In the genomic region with DNA sequence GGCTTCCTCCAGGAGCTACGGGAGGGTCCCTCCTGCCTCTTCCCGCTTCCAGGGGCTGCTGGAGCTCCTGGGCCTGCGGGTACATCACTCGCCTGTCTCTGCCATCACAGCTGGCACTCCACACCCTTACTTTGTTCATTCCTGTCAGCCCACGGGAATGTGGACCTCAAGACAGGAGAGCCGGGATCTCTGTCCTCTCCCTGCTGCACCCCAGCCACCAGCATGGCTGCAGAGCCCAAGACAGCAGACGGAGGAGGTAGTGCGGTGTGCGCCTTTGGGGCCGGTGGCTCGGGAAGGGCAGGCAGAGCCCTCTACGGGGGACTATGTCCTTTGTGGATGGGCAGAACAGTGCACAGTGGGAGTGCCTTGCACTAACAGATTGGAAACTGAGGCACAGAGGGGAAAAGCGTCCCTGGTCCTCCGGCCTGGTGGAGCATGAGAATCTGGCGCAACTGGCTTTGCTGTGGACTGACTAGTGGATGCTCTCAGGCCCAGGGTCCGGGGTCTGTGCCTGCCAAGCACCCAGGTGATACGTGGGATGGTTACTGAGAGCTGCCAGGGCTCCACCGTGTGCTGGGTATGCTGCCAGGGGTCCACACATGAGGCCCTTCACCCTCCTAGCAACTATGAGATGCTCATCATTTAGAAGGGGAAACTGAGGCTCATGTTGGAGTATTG, we compare ENCODE assay signal across 17 cellular contexts. TPM values are rescaled to one million over a fixed set of nuclear protein-coding genes. Genes with fewer than 3 reads are reported as not detected.
DNase-seq lines count a peak whose midpoint lies in the region; TF ChIP-seq lines count a peak whose summit lies in the region.
"Had no signal": no experiment of that assay in that cellular context is flagged by ENCODE, and none has a peak within 500 bp of the region (broad histone marks: within the 10 kb centered on the region; RNA-seq: fewer than 3 reads in every experiment).

No MANE protein-coding gene starts in this region.

- CTCF ChIA-PET in RWPE1 (lab: Yijun Ruan, JAX) = interaction anchor here (2.2 kb wide), 1 partner anchor 60 kb away, joined by 10 read pairs; no protein-coding TSS in a partner anchor

- POLR2A ChIA-PET in RWPE1 (lab: Yijun Ruan, JAX; ENCODE audit: low non-redundant PET) = no interaction called here

- no peaks in the 10 kb centered on the region for H3K36me3 ChIP-seq in stomach
- H3K36me3 ChIP-seq in WERI-Rb-1 = no peaks in the 10 kb centered on the region
- H3K36me3 ChIP-seq: SJCRH30 had no signal

- no peak for TF ChIP-seq EP300 in stomach (IDR thresholded peaks at IDR 0.05)

- no peak for TF ChIP-seq POLR2A in stomach (IDR thresholded peaks at IDR 0.05)

- peaks cover 0 to 24% (median 0%) of the 10 kb centered on the region in 3 donors for H3K27me3 ChIP-seq in stomach
- H3K27me3 ChIP-seq in WERI-Rb-1 (ENCODE audit: insufficient read depth, low read depth, severe bottlenecking) = peaks cover 99% of the 10 kb centered on the region
- H3K27me3 ChIP-seq: SJCRH30 had no signal

- peak; percentile 17 for DNase-seq in activated CD4-positive, CD25-positive, alpha-beta regulatory T cell treated with anti-CD3 and anti-CD28 coated beads, Interleukin-2, amount 50 U/mL, for 72 hours
- no peak for DNase-seq in activated CD4-positive, CD25-positive, alpha-beta regulatory T cell (lab: John Stamatoyannopoulos, UW)
- DNase-seq in RWPE1 (ENCODE audit: low spot score) (no peak), mesenteric fat pad (ENCODE audit: low spot score) (peak; percentile 62), stomach (peak; percentile 20), WERI-Rb-1 (no peak), AML-193 (lab: John Stamatoyannopoulos, UW) (no peak), T-helper 2 cell (no peak)
- DNase-seq: C1 segment of cervical spinal cord, EL, NCI-H1417, NCI-H1930, NCI-H2171, NCI-H510A, SJCRH30 had no signal

- H3K9me3 ChIP-seq in stomach (no peaks in the 10 kb centered on the region), WERI-Rb-1 (ENCODE audit: severe bottlenecking) (no peaks in the 10 kb centered on the region)
- H3K9me3 ChIP-seq: SJCRH30 had no signal

- H3K27ac ChIP-seq in RWPE1 (peak overlapping the region; percentile 80), stomach (peak overlapping the region in 1 of 5 donors; percentile 77), WERI-Rb-1 (no peak overlapping the region)
- H3K27ac ChIP-seq: 22Rv1, SJCRH30 had no signal

- H3K4me1 ChIP-seq in stomach = peaks cover 19 to 35% (median 31%) of the 10 kb centered on the region in 4 donors

- WGBS in stomach, 5 donors = 91 to 93% (median 92%) methylated on average over 9 to 18 of the region's 18 CpGs

- intact Hi-C loops in stomach (cut with DNase I; ENCODE audit: low total_unique reads) = no loop called here

- TF ChIP-seq CTCF in RWPE1 (conservative IDR thresholded peaks at IDR 0.05; ENCODE audit: low read depth) (no peak), stomach (IDR thresholded peaks at IDR 0.05) (no peak), WERI-Rb-1 (IDR thresholded peaks at IDR 0.05; ENCODE audit: low read depth, low read length) (no peak)

- H3K4me3 ChIP-seq in stomach (no peak overlapping the region), WERI-Rb-1 (ENCODE audit: low read depth, low read length) (no peak overlapping the region)
- H3K4me3 ChIP-seq: SJCRH30 had no signal

RNA-seq across cellular contexts. Expression of a gene that starts 47.3 kb away (rescaled TPM):
- 148 TPM for total RNA-seq in mesenteric fat pad
- total RNA-seq in stomach = 100 to 1,000 TPM in 1 of 5 donors, 10 to 100 TPM in 3, 1 to 10 TPM in 1; 5.2 to 164 (median 29.2) TPM
- 1 to 10 TPM; 3.8 to 9.6 (median 5.2) TPM for polyA plus RNA-seq in stomach
- polyA plus RNA-seq: IgD-negative memory B cell had no signal

Comparison
In these comparisons a context has a peak if more than half of its experiments do, and no peak if none do; other contexts are left out.
1. DNase-seq: peak in activated CD4-positive, CD25-positive, alpha-beta regulatory T cell treated with anti-CD3 and anti-CD28 coated beads, Interleukin-2, amount 50 U/mL, for 72 hours (single experiment), mesenteric fat pad (single experiment) and stomach (single experiment); none in activated CD4-positive, CD25-positive, alpha-beta regulatory T cell (0 of 4), RWPE1 (single experiment), WERI-Rb-1 (single experiment), AML-193 (0 of 2) and T-helper 2 cell (0 of 5).